In genomic region chr2:109635426-109636289, GRCh38 we compare ENCODE assay signal across 18 cellular contexts.
"Had no signal": no experiment of that assay in that cellular context is flagged by ENCODE, and none has a peak within 500 bp of the region (broad histone marks: within the 10 kb centered on the region; RNA-seq: fewer than 3 reads in every experiment).

No MANE protein-coding gene starts in this region.

- DNase-seq: activated CD4-positive, alpha-beta T cell treated with anti-CD3 and anti-CD28 coated beads, Interleukin-2, amount 50 U/mL, for 48 hours; activated gamma-delta T cell; effector CD8-positive, alpha-beta T cell; heart left ventricle; left ventricle myocardium inferior; mesendoderm; natural killer cell; sigmoid colon; stimulated activated CD4-positive, alpha-beta T cell treated with anti-CD3 and anti-CD28 coated beads, Interleukin-4, amount 100 ng/mL, for 4 hours; stimulated activated naive B cell treated with anti-CD40 and anti-IgM and Interleukin-4, amounts not matched to agents 10 μg/mL and 1 μg/mL and 100 μg/mL, for 72 hours; T-helper 2 cell; WERI-Rb-1 had no signal

- H3K27me3 Mint-ChIP-seq: activated naive CD4-positive, alpha-beta T cell treated with anti-CD3 and anti-CD28 coated beads, Interleukin-2, amount 50 U/mL, for 24 hours had no signal

- H3K36me3 Mint-ChIP-seq: activated naive CD4-positive, alpha-beta T cell treated with anti-CD3 and anti-CD28 coated beads, Interleukin-2, amount 50 U/mL, for 24 hours; natural killer cell; stimulated activated naive B cell treated with anti-CD40 and anti-IgM and Interleukin-4, amounts not matched to agents 10 μg/mL and 1 μg/mL and 100 μg/mL, for 72 hours had no signal

- ATAC-seq: natural killer cell; stimulated activated naive B cell treated with anti-CD40 and anti-IgM and Interleukin-4, amounts not matched to agents 10 μg/mL and 1 μg/mL and 100 μg/mL, for 72 hours had no signal

- H3K36me3 ChIP-seq: adrenal gland, esophagus muscularis mucosa, gastroesophageal sphincter, heart left ventricle, left ventricle myocardium inferior, neutrophil, sigmoid colon, thoracic aorta, WERI-Rb-1 had no signal

- H3K27me3 ChIP-seq: adrenal gland, esophagus muscularis mucosa, gastroesophageal sphincter, heart left ventricle, sigmoid colon had no signal

- H3K4me1 ChIP-seq: gastroesophageal sphincter, left ventricle myocardium inferior had no signal

- H3K9me3 ChIP-seq: adrenal gland, esophagus muscularis mucosa, gastroesophageal sphincter, heart left ventricle, left ventricle myocardium inferior, neutrophil, sigmoid colon, thoracic aorta had no signal

- H3K4me1 Mint-ChIP-seq: natural killer cell had no signal

- H3K4me3 Mint-ChIP-seq: activated naive CD4-positive, alpha-beta T cell treated with anti-CD3 and anti-CD28 coated beads, Interleukin-2, amount 50 U/mL, for 24 hours; natural killer cell; stimulated activated naive B cell treated with anti-CD40 and anti-IgM and Interleukin-4, amounts not matched to agents 10 μg/mL and 1 μg/mL and 100 μg/mL, for 72 hours had no signal

- H3K27ac Mint-ChIP-seq: activated naive CD4-positive, alpha-beta T cell treated with anti-CD3 and anti-CD28 coated beads, Interleukin-2, amount 50 U/mL, for 24 hours; natural killer cell; stimulated activated naive B cell treated with anti-CD40 and anti-IgM and Interleukin-4, amounts not matched to agents 10 μg/mL and 1 μg/mL and 100 μg/mL, for 72 hours had no signal

- H3K4me3 ChIP-seq: adrenal gland, esophagus muscularis mucosa, gastroesophageal sphincter, heart left ventricle, left ventricle myocardium inferior, sigmoid colon, thoracic aorta had no signal

- H3K27ac ChIP-seq: esophagus muscularis mucosa, gastroesophageal sphincter, left ventricle myocardium inferior, neutrophil, sigmoid colon, thoracic aorta, WERI-Rb-1 had no signal
